ENCODE assay signal across 8 cellular contexts in genomic region chr13:97226788-97227627, GRCh38. TPM values are rescaled to one million over a fixed set of nuclear protein-coding genes. Genes with fewer than 3 reads are reported as not detected.
DNase-seq lines count a peak whose midpoint lies in the region; ATAC-seq, FAIRE-seq and TF ChIP-seq lines count a peak whose summit lies in the region.

No MANE protein-coding gene starts in this region.

- POLR2A ChIA-PET in A673 (lab: Charles Lee; ENCODE audit: low non-redundant PET): no interaction called here

- peak; percentile 34 for DNase-seq in A673 (ENCODE audit: low spot score)
- peak in 2 of 3 donors; percentile 17 to 52 for DNase-seq in T-helper 17 cell
- DNase-seq in pancreas: no peak
- DNase-seq in CD1c-positive myeloid dendritic cell (ENCODE audit: extremely low spot score): no peak
- no peak for DNase-seq in retina

- peak overlapping the region in 1 of 2 donors; percentile 23 for H3K9ac ChIP-seq in duodenal mucosa (ENCODE audit: low read depth in 1 of 2, low read length in 2 of 2)

- WGBS in pancreas, 2 donors: 23 to 28% methylated on average over 6 of the region's 6 CpGs

- no peak for FAIRE-seq in pancreas (lab: Jason Lieb, UNC)

- intact Hi-C loops in A673 (cut with micrococcal nuclease; ENCODE audit: unreplicated experiment) (no loop called here), pancreas (cut with DNase I) (loop anchor here in 1 of 3 donors (10.0 kb wide), 1 partner anchor 108 kb away; no protein-coding TSS in a partner anchor)

- TF ChIP-seq CTCF in A673 (conservative IDR thresholded peaks at IDR 0.05; ENCODE audit: low read depth, low read length) (no peak), pancreas (IDR thresholded peaks at IDR 0.05) (no peak)

- H3K27me3 ChIP-seq in A673 (replicated peaks; ENCODE audit: insufficient read depth, low read depth, low read length, poor library complexity) (no peaks in the 10 kb centered on the region), duodenal mucosa (ENCODE audit: control insufficient read depth in 1 of 2, insufficient read depth in 2 of 2, low read length in 2 of 2) (no peaks in the 10 kb centered on the region), pancreas (no peaks in the 10 kb centered on the region)

- ATAC-seq in GM18870 (IDR thresholded peaks at IDR 0.05; ENCODE audit: unreplicated experiment) (peak; percentile 42), HG03064 (IDR thresholded peaks at IDR 0.05; ENCODE audit: low read depth, unreplicated experiment) (peak; percentile 61), T-helper 17 cell (peak; percentile 59), pancreas (peak in 3 of 4 donors; percentile 2 to 6 (median 3))

- peak overlapping the region; percentile 100 for H3K27ac Mint-ChIP-seq in T-helper 17 cell

- no TSS peak for BruUV-seq in A673 (replicated peaks; lab: Mats Ljungman, UMichigan)

- H3K4me1 Mint-ChIP-seq in T-helper 17 cell: peaks cover 61% of the 10 kb centered on the region

- H3K4me3 ChIP-seq in A673 (ENCODE audit: low read depth, low read length, poor library complexity, severe bottlenecking) (peak overlapping the region; percentile 10), duodenal mucosa (ENCODE audit: low read depth in 1 of 2, low read length in 2 of 2) (peak overlapping the region; percentile 42 to 47), pancreas (peak overlapping the region in 2 of 4 donors; percentile 49 to 67)

- H3K9me3 ChIP-seq in A673 (ENCODE audit: low read depth, low read length, poor library complexity, severe bottlenecking) (no peaks in the 10 kb centered on the region), T-helper 17 cell (ENCODE audit: control insufficient read depth, low read length, poor library complexity, severe bottlenecking) (no peaks in the 10 kb centered on the region), duodenal mucosa (ENCODE audit: control insufficient read depth in 1 of 2, low read length in 2 of 2) (no peaks in the 10 kb centered on the region), pancreas (no peaks in the 10 kb centered on the region)

- no peak overlapping the region for H3K27ac ChIP-seq in A673 (ENCODE audit: low read depth, low read length, poor library complexity, severe bottlenecking)
- no peak overlapping the region for H3K27ac ChIP-seq in duodenal mucosa (ENCODE audit: low read depth, low read length)
- peak overlapping the region in 3 of 4 donors; percentile 93 to 99 (median 98) for H3K27ac ChIP-seq in pancreas

- peak overlapping the region; percentile 95 for H3K4me3 Mint-ChIP-seq in T-helper 17 cell

- H3K4me1 ChIP-seq in A673 (ENCODE audit: insufficient read depth, low read length, poor library complexity, severe bottlenecking) (peaks cover 25% of the 10 kb centered on the region), duodenal mucosa (ENCODE audit: control insufficient read depth in 1 of 2, insufficient read depth in 2 of 2, low read length in 2 of 2) (peaks cover 35 to 43% of the 10 kb centered on the region in 2 donors), pancreas (peaks cover 26 to 43% (median 31%) of the 10 kb centered on the region in 3 donors)

- H3K36me3 Mint-ChIP-seq in T-helper 17 cell (ENCODE audit: low read depth): peaks cover 8% of the 10 kb centered on the region

- no peaks in the 10 kb centered on the region for H3K27me3 Mint-ChIP-seq in T-helper 17 cell

- H3K36me3 ChIP-seq in A673 (ENCODE audit: insufficient read depth, low read length, poor library complexity, severe bottlenecking) (no peaks in the 10 kb centered on the region), duodenal mucosa (ENCODE audit: control insufficient read depth in 1 of 2, insufficient read depth in 2 of 2, low read length in 2 of 2) (peaks cover 0 to 10% of the 10 kb centered on the region in 2 donors), pancreas (no peaks in the 10 kb centered on the region)

- CTCF ChIA-PET in A673 (lab: Charles Lee): no interaction called here

RNA-seq across cellular contexts. Expression of gene MBNL2, which starts 4.9 kb away (rescaled TPM):
- total RNA-seq in A673 (2021) (12.0 TPM in 2 replicates), T-helper 17 cell (10 to 100 TPM; 36.1 to 40.2 TPM), pancreas (10 to 100 TPM; 32.5 to 66.5 (median 46.4) TPM)
- polyA plus RNA-seq in pancreas: 10 to 100 TPM in 1 of 2 donors, 1 to 10 TPM in 1; 8.9 to 16.5 TPM

Comparison
In these comparisons a context has a peak if more than half of its experiments do, and no peak if none do; other contexts are left out.
1. DNase-seq: peak in A673 (single experiment) and T-helper 17 cell (2 of 3); none in pancreas (0 of 6), CD1c-positive myeloid dendritic cell (single experiment) and retina (single experiment).
2. H3K27ac ChIP-seq: peak in pancreas (3 of 4); none in A673 (single experiment) and duodenal mucosa (single experiment).
3. ATAC-seq: peak in every context shown above with its lines; median percentile 61 in HG03064; 59 in T-helper 17 cell; 42 in GM18870; 3 in pancreas.